Comparison of ENCODE assay signal across 21 cellular contexts in the genomic region with DNA sequence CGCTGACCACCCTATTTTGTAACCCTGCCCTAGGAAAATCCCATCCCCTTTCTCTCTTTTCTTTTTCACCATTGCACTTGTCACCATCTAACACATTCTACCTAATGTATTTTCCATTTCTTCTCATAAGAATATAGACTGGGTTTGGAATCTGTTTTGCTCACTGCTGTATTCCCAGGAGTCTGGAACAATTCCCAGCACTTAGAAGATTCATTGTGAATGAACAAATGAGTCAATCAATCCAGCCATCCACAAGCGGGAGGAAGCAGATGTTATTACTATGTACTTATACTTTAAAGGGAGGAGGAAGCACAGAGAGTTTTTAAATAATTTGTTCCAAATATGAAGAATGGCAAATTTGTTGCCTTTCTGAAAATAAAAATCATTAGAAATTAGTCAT.
DNase-seq lines count a peak whose midpoint lies in the region; ATAC-seq lines count a peak whose summit lies in the region.
"Had no signal": no experiment of that assay in that cellular context is flagged by ENCODE, and none has a peak within 500 bp of the region (broad histone marks: within the 10 kb centered on the region; RNA-seq: fewer than 3 reads in every experiment).

No MANE protein-coding gene starts in this region.

- ATAC-seq in HG03378 (IDR thresholded peaks at IDR 0.05; ENCODE audit: unreplicated experiment), result no peak
- ATAC-seq: activated CD4-positive, alpha-beta T cell treated with anti-CD3 and anti-CD28 coated beads for 36 hours; stimulated activated naive B cell treated with anti-CD40 and anti-IgM and Interleukin-4, amounts not matched to agents 10 μg/mL and 1 μg/mL and 100 μg/mL, for 72 hours had no signal

- no peak overlapping the region for H3K4me3 ChIP-seq in GM23248
- H3K4me3 ChIP-seq: ovary, sigmoid colon had no signal

- H3K9me3 ChIP-seq in GM23248 (ENCODE audit: low read depth), result no peaks in the 10 kb centered on the region
- H3K9me3 ChIP-seq: ovary, sigmoid colon had no signal

- 68 to 75% methylated on average over 2 of the region's 2 CpGs for WGBS in GM23248 (ENCODE audit: low coverage in 1 of 2, low lambda C conversion rate in 2 of 2, missing lambda C conversion rate in 2 of 2), 2 experiments

- H4K20me1 ChIP-seq in GM23248 (ENCODE audit: insufficient read depth), result no peaks in the 10 kb centered on the region

- no peaks in the 10 kb centered on the region for H3K9me2 ChIP-seq in GM23248 (ENCODE audit: insufficient read depth)

- H3K27ac ChIP-seq in GM23248, result no peak overlapping the region
- H3K27ac ChIP-seq: ovary, sigmoid colon had no signal

- peak; percentile 32 for DNase-seq in GM23248
- DNase-seq in NCI-H446 treated with DMSO at 0.1 percent for 48 hours (lab: John Stamatoyannopoulos, UW), result peak; percentile 75
- peak; percentile 61 for DNase-seq in fibroblast of peridontal ligament (ENCODE audit: extremely low read depth)
- peak; percentile 48 for DNase-seq in pulmonary artery endothelial cell (ENCODE audit: low read depth, low spot score)
- no peak for DNase-seq in NCI-H69 (lab: John Stamatoyannopoulos, UW)
- DNase-seq in UCSD-AML1 (lab: John Stamatoyannopoulos, UW; ENCODE audit: unreplicated experiment), result no peak
- DNase-seq: activated CD4-positive, alpha-beta T cell treated with anti-CD3 and anti-CD28 coated beads for 36 hours; cortex of kidney; DND-41; foreskin melanocyte; KBM-7; kidney; mammary epithelial cell; NCI-H1048; NCI-H187 treated with DMSO at 0.1 percent for 48 hours; NCI-H510A treated with DMSO at 0.1 percent for 48 hours; ovary; sigmoid colon; stimulated activated naive B cell treated with anti-CD40 and anti-IgM and Interleukin-4, amounts not matched to agents 10 μg/mL and 1 μg/mL and 100 μg/mL, for 72 hours; SW 1271 had no signal

- no peaks in the 10 kb centered on the region for H3F3A ChIP-seq in GM23248 (ENCODE audit: insufficient read depth)

- in situ Hi-C loops in GM23248 (cut with MboI), result no loop called here

- no peaks in the 10 kb centered on the region for H3K79me2 ChIP-seq in GM23248 (ENCODE audit: insufficient read depth)

- H3K4me1 ChIP-seq in GM23248 (ENCODE audit: insufficient read depth), result no peaks in the 10 kb centered on the region
- H3K4me1 ChIP-seq: sigmoid colon had no signal

- H3K36me3 ChIP-seq in GM23248 (ENCODE audit: low read depth), result no peaks in the 10 kb centered on the region
- H3K36me3 ChIP-seq: ovary had no signal

- H3K27me3 ChIP-seq in GM23248 (replicated peaks; ENCODE audit: insufficient read depth), result no peaks in the 10 kb centered on the region
- H3K27me3 ChIP-seq: ovary, sigmoid colon had no signal

- no peak overlapping the region for H3K9ac ChIP-seq in GM23248

- no peak overlapping the region for H3K4me2 ChIP-seq in GM23248 (ENCODE audit: unreplicated experiment)

- H2AFZ ChIP-seq in GM23248, result no peak overlapping the region

Comparison
In these comparisons a context has a peak if more than half of its experiments do, and no peak if none do; other contexts are left out.
1. DNase-seq: peak in GM23248 (single experiment), NCI-H446 treated with DMSO at 0.1 percent for 48 hours (single experiment), fibroblast of peridontal ligament (single experiment) and pulmonary artery endothelial cell (single experiment); none in NCI-H69 (single experiment) and UCSD-AML1 (single experiment).